In genomic region chr6:62285612-62286469, GRCh38 we compare ENCODE assay signal across 9 cellular contexts. TPM values are rescaled to one million over a fixed set of nuclear protein-coding genes. Genes with fewer than 3 reads are reported as not detected.
DNase-seq lines count a peak whose midpoint lies in the region; ATAC-seq and TF ChIP-seq lines count a peak whose summit lies in the region.
"Had no signal": no experiment of that assay in that cellular context is flagged by ENCODE, and none has a peak within 500 bp of the region (broad histone marks: within the 10 kb centered on the region; RNA-seq: fewer than 3 reads in every experiment).

KHDRBS2 (minus strand) TSS chr6:62286225.

- CTCF ChIA-PET in GM10248 (lab: Yijun Ruan, JAX) = interaction anchor here (1.2 to 3.0 kb wide), 4 partner anchors 9 to 476 kb away, joined by 4 to 17 read pairs (median 8); no protein-coding TSS in a partner anchor
- CTCF ChIA-PET in activated CD4-positive, alpha-beta memory T cell treated with anti-CD3 and anti-CD28 coated beads, Interleukin-2, amount 10 ng/mL, durations not matched to agents 7 days and 5 days (lab: Charles Lee) = no interaction called here

- H3K4me1 ChIP-seq in esophagus (ENCODE audit: control insufficient read depth in 2 of 2, insufficient read depth in 2 of 2, low read length in 1 of 2) = peaks cover 0 to 4% of the 10 kb centered on the region in 2 donors
- peaks cover 7% of the 10 kb centered on the region for H3K4me1 ChIP-seq in mucosa of descending colon (ENCODE audit: low read depth)
- peaks cover 0 to 19% (median 9%) of the 10 kb centered on the region in 4 donors for H3K4me1 ChIP-seq in transverse colon

- no peak within 1 kb of the TSS for H3K27ac ChIP-seq in esophagus (ENCODE audit: low read depth in 2 of 2, low read length in 1 of 2)
- H3K27ac ChIP-seq in transverse colon = peak within 1 kb of the TSS in 1 of 4 donors; percentile 43

- H3K9me3 ChIP-seq in esophagus (ENCODE audit: control insufficient read depth in 2 of 2, insufficient read depth in 1 of 2, low read depth in 1 of 2, low read length in 1 of 2) (peaks cover 0 to 6% of the 10 kb centered on the region in 2 donors), mucosa of descending colon (no peaks in the 10 kb centered on the region), transverse colon (no peaks in the 10 kb centered on the region)

- no peaks in the 10 kb centered on the region for H3K36me3 Mint-ChIP-seq in activated CD4-positive, alpha-beta memory T cell treated with anti-CD3 and anti-CD28 coated beads, Interleukin-2, amount 10 ng/mL, durations not matched to agents 7 days and 5 days (ENCODE audit: low read depth)

- H3K27me3 ChIP-seq in esophagus (ENCODE audit: control insufficient read depth in 1 of 2, insufficient read depth in 2 of 2, low read length in 2 of 2) = no peaks in the 10 kb centered on the region
- H3K27me3 ChIP-seq in transverse colon = peaks cover 35% of the 10 kb centered on the region

- no peak for TF ChIP-seq EP300 in transverse colon (IDR thresholded peaks at IDR 0.05; ENCODE audit: low read depth)

- 5 to 7% methylated on average over 66 of the region's 66 CpGs for WGBS in esophagus, 2 donors
- WGBS in transverse colon (ENCODE audit: low coverage in 1 of 2), 2 donors = 0 to 3% methylated on average over 6 to 56 of the region's 66 CpGs

- intact Hi-C loops in mucosa of descending colon (cut with DNase I, micrococcal nuclease) = no loop called here
- intact Hi-C loops in transverse colon (cut with DNase I; ENCODE audit: low total_unique reads) = no loop called here

- TF ChIP-seq CTCF in GM10248 (IDR thresholded peaks at IDR 0.05; ENCODE audit: control extremely low read depth, extremely low read depth, low read depth, missing control alignments) = no peak
- TF ChIP-seq CTCF in mucosa of descending colon (IDR thresholded peaks at IDR 0.05) = no peak
- TF ChIP-seq CTCF in transverse colon (IDR thresholded peaks at IDR 0.05) = no peak

- no peak for TF ChIP-seq POLR2A in transverse colon (IDR thresholded peaks at IDR 0.05)

- no peaks in the 10 kb centered on the region for H3K4me1 Mint-ChIP-seq in activated CD4-positive, alpha-beta memory T cell treated with anti-CD3 and anti-CD28 coated beads, Interleukin-2, amount 10 ng/mL, durations not matched to agents 7 days and 5 days

- H3K27me3 Mint-ChIP-seq in activated CD4-positive, alpha-beta memory T cell treated with anti-CD3 and anti-CD28 coated beads, Interleukin-2, amount 10 ng/mL, durations not matched to agents 7 days and 5 days = peaks cover 5% of the 10 kb centered on the region

- H3K27ac Mint-ChIP-seq in activated CD4-positive, alpha-beta memory T cell treated with anti-CD3 and anti-CD28 coated beads, Interleukin-2, amount 10 ng/mL, durations not matched to agents 7 days and 5 days = no peak within 1 kb of the TSS

- DNase-seq in GM10248 (ENCODE audit: extremely low spot score) (peak; percentile 87), HK-2 (ENCODE audit: unreplicated experiment) (peak; percentile 92), SHP77 treated with DMSO at 0.1 percent for 48 hours (lab: John Stamatoyannopoulos, UW) (peak; percentile 91), mucosa of descending colon (peak; percentile 92 to 94 (median 93)), transverse colon (peak; percentile 83)
- no peak for DNase-seq in activated CD4-positive, alpha-beta memory T cell treated with anti-CD3 and anti-CD28 coated beads, Interleukin-2, amount 10 ng/mL, durations not matched to agents 7 days and 5 days

- in situ Hi-C loops in transverse colon (cut with MboI; ENCODE audit: low pct_ligation_motif_present in 1 of 4, low pct_unique_long_range_greater_than_20kb in 1 of 4, low sequenced_read_pairs in 3 of 4) = no loop called here

- POLR2A ChIA-PET in GM10248 (lab: Yijun Ruan, JAX) = no interaction called here
- POLR2A ChIA-PET in activated CD4-positive, alpha-beta memory T cell treated with anti-CD3 and anti-CD28 coated beads, Interleukin-2, amount 10 ng/mL, durations not matched to agents 7 days and 5 days (lab: Charles Lee) = no interaction called here

- H3K9me3 Mint-ChIP-seq in activated CD4-positive, alpha-beta memory T cell treated with anti-CD3 and anti-CD28 coated beads, Interleukin-2, amount 10 ng/mL, durations not matched to agents 7 days and 5 days = no peaks in the 10 kb centered on the region

- H3K4me3 ChIP-seq in esophagus (ENCODE audit: low read depth in 1 of 2, low read length in 2 of 2) (peak within 1 kb of the TSS; percentile 13 to 16), mucosa of descending colon (no peak within 1 kb of the TSS), transverse colon (peak within 1 kb of the TSS in 3 of 4 donors; percentile 40 to 47 (median 46))

- no peaks in the 10 kb centered on the region for H3K36me3 ChIP-seq in esophagus (ENCODE audit: control insufficient read depth in 2 of 2, insufficient read depth in 2 of 2, low read length in 1 of 2)
- H3K36me3 ChIP-seq in mucosa of descending colon (ENCODE audit: low read depth) = no peaks in the 10 kb centered on the region
- H3K36me3 ChIP-seq in transverse colon = no peaks in the 10 kb centered on the region

- ATAC-seq in GM21447 (IDR thresholded peaks at IDR 0.05; ENCODE audit: unreplicated experiment) (peak; percentile 100), mucosa of descending colon (peak; percentile 99)

- no peak within 1 kb of the TSS for H3K4me3 Mint-ChIP-seq in activated CD4-positive, alpha-beta memory T cell treated with anti-CD3 and anti-CD28 coated beads, Interleukin-2, amount 10 ng/mL, durations not matched to agents 7 days and 5 days

RNA-seq across cellular contexts. Expression of gene KHDRBS2, which starts in this region (rescaled TPM):
- under 1 TPM in 1 of 2 donors, not detected in 1; 0.01 TPM for polyA plus RNA-seq in esophagus
- 1 to 10 TPM in 2 of 3 donors, under 1 TPM in 1; 0.82 to 2.9 (median 1.1) TPM for total RNA-seq in mucosa of descending colon
- 1 to 10 TPM; 1.6 to 4.5 (median 2.5) TPM for total RNA-seq in transverse colon
- total RNA-seq in activated CD4-positive, alpha-beta memory T cell treated with anti-CD3 and anti-CD28 coated beads, Interleukin-2, amount 10 ng/mL, durations not matched to agents 7 days and 5 days = not detected
- total RNA-seq: myocyte had no signal
